13 cellular contexts compared by ENCODE assay signal in genomic region chr22:19984851-19985811, GRCh38. TPM values are rescaled to one million over a fixed set of nuclear protein-coding genes. Genes with fewer than 3 reads are reported as not detected.
A peak's percentile ranks its signal among the peaks of the same experiment; 100 is the strongest.
DNase-seq lines count a peak whose midpoint lies in the region; ATAC-seq and TF ChIP-seq lines count a peak whose summit lies in the region.
"Had no signal": no experiment of that assay in that cellular context is flagged by ENCODE, and none has a peak within 500 bp of the region (broad histone marks: within the 10 kb centered on the region; RNA-seq: fewer than 3 reads in every experiment).

No MANE protein-coding gene starts in this region.

- intact Hi-C loops in right cardiac atrium (cut with DNase I) = no loop called here

- no peak overlapping the region for H3K4ac ChIP-seq in neuronal stem cell (ENCODE audit: low read length)

- ATAC-seq in RWPE2 (ENCODE audit: low read depth) (no peak), right cardiac atrium (no peak), GM18502 (IDR thresholded peaks at IDR 0.05; ENCODE audit: poor library complexity, unreplicated experiment) (no peak)
- ATAC-seq in activated T-cell treated with anti-CD3 and anti-CD28 coated beads, Interleukin-2, amount 50 U/mL, for 4 hours = no peak

- peak overlapping the region; percentile 45 for H3K23ac ChIP-seq in neuronal stem cell (ENCODE audit: low read depth, low read length, poor library complexity)

- no peak overlapping the region for H3K14ac ChIP-seq in neuronal stem cell (ENCODE audit: low read length)

- H2BK5ac ChIP-seq in neuronal stem cell (ENCODE audit: low read length) = peak overlapping the region; percentile 1

- H2BK12ac ChIP-seq in neuronal stem cell (ENCODE audit: low read length) = no peak overlapping the region

- H3K27ac ChIP-seq in BLaER1 (0 out of 2 replicates have a peak overlapping the region, but pooled peaks have one; percentile 39), RWPE2 (ENCODE audit: poor library complexity, severe bottlenecking) (peak overlapping the region; percentile 39), right cardiac atrium (ENCODE audit: low read length) (peak overlapping the region; percentile 88), neuronal stem cell (replicated peaks; ENCODE audit: low read length) (no peak overlapping the region)
- H3K27ac ChIP-seq: GM23248 had no signal

- peak overlapping the region; percentile 9 for H3K18ac ChIP-seq in neuronal stem cell (ENCODE audit: low read length)

- peak overlapping the region; percentile 63 for H2AK5ac ChIP-seq in neuronal stem cell (ENCODE audit: low read depth, low read length)

- H3K27me3 Mint-ChIP-seq in activated T-cell treated with anti-CD3 and anti-CD28 coated beads, Interleukin-2, amount 50 U/mL, for 4 hours (ENCODE audit: low read depth) = no peaks in the 10 kb centered on the region

- H3K4me3 Mint-ChIP-seq in activated T-cell treated with anti-CD3 and anti-CD28 coated beads, Interleukin-2, amount 50 U/mL, for 4 hours = no peak overlapping the region
- H3K4me3 Mint-ChIP-seq: activated naive CD8-positive, alpha-beta T cell treated with anti-CD3 and anti-CD28 coated beads, Interleukin-2, amount 10 ng/mL, durations not matched to agents 7 days and 5 days had no signal

- H3K4me3 ChIP-seq in BLaER1 (peak overlapping the region; percentile 89; the same call in 1 of the 2 replicates), RWPE2 (ENCODE audit: severe bottlenecking) (no peak overlapping the region), right cardiac atrium (ENCODE audit: low read length) (no peak overlapping the region), neuronal stem cell (ENCODE audit: low read length in 2 of 2) (peak overlapping the region; percentile 94 to 95)

- H3K9ac ChIP-seq in BLaER1 (peak overlapping the region; percentile 87), neuronal stem cell (ENCODE audit: low read depth, low read length, poor library complexity) (no peak overlapping the region)

- H3K4me2 ChIP-seq in BLaER1 (peak overlapping the region; percentile 98), neuronal stem cell (ENCODE audit: insufficient read depth, low read length, poor library complexity, severe bottlenecking) (no peak overlapping the region)

- H3K27me3 ChIP-seq in BLaER1 (no peaks in the 10 kb centered on the region), RWPE2 (ENCODE audit: insufficient read depth, poor library complexity, severe bottlenecking) (no peaks in the 10 kb centered on the region), right cardiac atrium (ENCODE audit: control insufficient read depth, insufficient read depth) (no peaks in the 10 kb centered on the region), neuronal stem cell (ENCODE audit: control insufficient read depth in 3 of 3, insufficient read depth in 3 of 3, low read depth in 1 of 3, low read length in 3 of 3) (no peaks in the 10 kb centered on the region)
- H3K27me3 ChIP-seq: pancreas had no signal

- peaks cover 58% of the 10 kb centered on the region for H3K4me1 ChIP-seq in BLaER1
- H3K4me1 ChIP-seq in RWPE2 (ENCODE audit: insufficient read depth, poor library complexity, severe bottlenecking) = peaks cover 23% of the 10 kb centered on the region
- peaks cover 11% of the 10 kb centered on the region for H3K4me1 ChIP-seq in right cardiac atrium (ENCODE audit: control insufficient read depth, insufficient read depth, low read length)
- peaks cover 20 to 23% of the 10 kb centered on the region in 2 donors for H3K4me1 ChIP-seq in neuronal stem cell (ENCODE audit: control insufficient read depth in 2 of 2, insufficient read depth in 1 of 2, low read depth in 1 of 2, low read length in 2 of 2)

- WGBS in right cardiac atrium = 77% methylated on average over 11 of the region's 11 CpGs
- WGBS in neuronal stem cell (ENCODE audit: extremely low coverage in 2 of 2, insufficient read length in 2 of 2, insufficient replicate concordance in 1 of 2), 2 donors = no CpG with 5 or more reads among the region's 11 CpGs

- DNase-seq in RWPE2 (ENCODE audit: low spot score) (no peak), right cardiac atrium (peak; percentile 8 to 52 (median 29)), neuronal stem cell (ENCODE audit: low spot score) (no peak), dedifferentiated amniotic fluid mesenchymal stem cell (ENCODE audit: extremely low spot score) (no peak), NCI-H510A treated with DMSO at 0.1 percent for 48 hours (lab: John Stamatoyannopoulos, UW) (no peak)
- no peak for DNase-seq in activated T-cell treated with anti-CD3 and anti-CD28 coated beads, Interleukin-2, amount 50 U/mL, for 4 hours
- DNase-seq: activated naive CD8-positive, alpha-beta T cell treated with anti-CD3 and anti-CD28 coated beads, Interleukin-2, amount 10 ng/mL, durations not matched to agents 7 days and 5 days; AML-193; T-helper 9 cell had no signal

- no peak overlapping the region for H2AFZ ChIP-seq in neuronal stem cell (ENCODE audit: low read length)
- H2AFZ ChIP-seq: GM23248 had no signal

- H3K9me3 ChIP-seq in BLaER1 (no peaks in the 10 kb centered on the region), RWPE2 (ENCODE audit: severe bottlenecking) (peaks cover 2% of the 10 kb centered on the region), right cardiac atrium (ENCODE audit: control insufficient read depth, low read length) (no peaks in the 10 kb centered on the region), neuronal stem cell (replicated peaks in 1 of 2; ENCODE audit: control insufficient read depth in 2 of 2, insufficient read depth in 1 of 2, low read depth in 1 of 2, low read length in 2 of 2) (no peaks in the 10 kb centered on the region)
- H3K9me3 ChIP-seq: pancreas had no signal

- no peaks in the 10 kb centered on the region for H3K36me3 Mint-ChIP-seq in activated T-cell treated with anti-CD3 and anti-CD28 coated beads, Interleukin-2, amount 50 U/mL, for 4 hours (ENCODE audit: insufficient read depth)
- H3K36me3 Mint-ChIP-seq: activated naive CD8-positive, alpha-beta T cell treated with anti-CD3 and anti-CD28 coated beads, Interleukin-2, amount 10 ng/mL, durations not matched to agents 7 days and 5 days had no signal

- no peaks in the 10 kb centered on the region for H3K4me1 Mint-ChIP-seq in activated T-cell treated with anti-CD3 and anti-CD28 coated beads, Interleukin-2, amount 50 U/mL, for 4 hours (ENCODE audit: low read depth)
- H3K4me1 Mint-ChIP-seq: activated naive CD8-positive, alpha-beta T cell treated with anti-CD3 and anti-CD28 coated beads, Interleukin-2, amount 10 ng/mL, durations not matched to agents 7 days and 5 days had no signal

- no peak overlapping the region for H4K91ac ChIP-seq in neuronal stem cell (ENCODE audit: low read depth, low read length, poor library complexity)

- H4K20me1 ChIP-seq in BLaER1 = peaks cover 51% of the 10 kb centered on the region

- no peaks in the 10 kb centered on the region for H3K9me3 Mint-ChIP-seq in activated T-cell treated with anti-CD3 and anti-CD28 coated beads, Interleukin-2, amount 50 U/mL, for 4 hours
- H3K9me3 Mint-ChIP-seq: activated naive CD8-positive, alpha-beta T cell treated with anti-CD3 and anti-CD28 coated beads, Interleukin-2, amount 10 ng/mL, durations not matched to agents 7 days and 5 days had no signal

- H2BK120ac ChIP-seq in neuronal stem cell (ENCODE audit: low read depth, low read length) = peak overlapping the region; percentile 51

- H4K8ac ChIP-seq in neuronal stem cell (ENCODE audit: low read depth, low read length) = peak overlapping the region; percentile 19

- peaks cover 23% of the 10 kb centered on the region for H3K36me3 ChIP-seq in BLaER1
- H3K36me3 ChIP-seq in RWPE2 (ENCODE audit: low read depth) = 0 out of 2 replicates have a peak, but pooled peaks cover 2% of the 10 kb centered on the region
- H3K36me3 ChIP-seq in neuronal stem cell (replicated peaks in 1 of 2; ENCODE audit: control insufficient read depth in 2 of 2, insufficient read depth in 2 of 2, low read length in 2 of 2) = peaks cover 22 to 40% of the 10 kb centered on the region in 2 donors
- H3K36me3 ChIP-seq: pancreas had no signal

- peak overlapping the region; percentile 34 for H2BK15ac ChIP-seq in neuronal stem cell (ENCODE audit: low read length)

- no peak for TF ChIP-seq CTCF in RWPE2 (IDR thresholded peaks at IDR 0.05; ENCODE audit: poor library complexity, severe bottlenecking)

- H3K79me1 ChIP-seq in neuronal stem cell (ENCODE audit: low read depth, low read length) = peaks cover 25% of the 10 kb centered on the region

RNA-seq across cellular contexts. Expression of gene ARVCF, which starts 31.5 kb away (rescaled TPM):
- 10 to 100 TPM; 11.1 to 27.4 (median 18.4) TPM for total RNA-seq in right cardiac atrium
- polyA plus RNA-seq in right cardiac atrium = 21.7 TPM
- polyA plus RNA-seq in neuronal stem cell (2013, experiment 1 of 2) = 35.3 TPM
- polyA plus RNA-seq in neuronal stem cell (2013, experiment 2 of 2) = 32.4 TPM
- total RNA-seq in activated T-cell treated with anti-CD3 and anti-CD28 coated beads, Interleukin-2, amount 50 U/mL, for 4 hours = 1 to 10 TPM; 2.3 to 3.6 (median 2.8) TPM

RNA-seq across cellular contexts. Expression of gene TANGO2, which starts 35.8 kb away (rescaled TPM):
- 10 to 100 TPM; 61.1 to 70.4 (median 67.3) TPM for total RNA-seq in right cardiac atrium
- polyA plus RNA-seq in right cardiac atrium = 64.9 TPM
- polyA plus RNA-seq in neuronal stem cell (2013, experiment 1 of 2) = 4.9 TPM
- 4.2 TPM for polyA plus RNA-seq in neuronal stem cell (2013, experiment 2 of 2)
- 10 to 100 TPM; 23.1 to 26.8 (median 25.3) TPM for total RNA-seq in activated T-cell treated with anti-CD3 and anti-CD28 coated beads, Interleukin-2, amount 50 U/mL, for 4 hours

RNA-seq across cellular contexts. Expression of gene TXNRD2, which starts 43.5 kb away (rescaled TPM):
- 10 to 100 TPM; 18.7 to 28.5 (median 26.0) TPM for total RNA-seq in right cardiac atrium
- polyA plus RNA-seq in right cardiac atrium = 32.9 TPM
- polyA plus RNA-seq in neuronal stem cell (2013, experiment 1 of 2) = 16.7 TPM
- polyA plus RNA-seq in neuronal stem cell (2013, experiment 2 of 2) = 17.7 TPM
- total RNA-seq in activated T-cell treated with anti-CD3 and anti-CD28 coated beads, Interleukin-2, amount 50 U/mL, for 4 hours = 10 to 100 TPM; 15.4 to 21.6 (median 19.4) TPM

RNA-seq across cellular contexts. Expression of gene COMT, which starts 43.6 kb away (rescaled TPM):
- 10 to 100 TPM; 69.6 to 89.3 (median 84.4) TPM for total RNA-seq in right cardiac atrium
- polyA plus RNA-seq in right cardiac atrium = 102 TPM
- polyA plus RNA-seq in neuronal stem cell (2013, experiment 1 of 2) = 7.3 TPM
- polyA plus RNA-seq in neuronal stem cell (2013, experiment 2 of 2) = 6.4 TPM
- total RNA-seq in activated T-cell treated with anti-CD3 and anti-CD28 coated beads, Interleukin-2, amount 50 U/mL, for 4 hours = 100 to 1,000 TPM in 1 of 3 donors, 10 to 100 TPM in 2; 95.0 to 118 (median 95.5) TPM

Comparison
In these comparisons a context has a peak if more than half of its experiments do, and no peak if none do; other contexts are left out.
1. H3K4me3 ChIP-seq: peak in BLaER1 (single experiment) and neuronal stem cell (2 of 2); none in RWPE2 (single experiment) and right cardiac atrium (single experiment).
2. DNase-seq: peak in right cardiac atrium (3 of 3); none in RWPE2 (single experiment), neuronal stem cell (single experiment), dedifferentiated amniotic fluid mesenchymal stem cell (single experiment), activated T-cell treated with anti-CD3 and anti-CD28 coated beads, Interleukin-2, amount 50 U/mL, for 4 hours (single experiment) and NCI-H510A treated with DMSO at 0.1 percent for 48 hours (single experiment).